ENCODE assay signal across 8 cellular contexts in the genomic region with DNA sequence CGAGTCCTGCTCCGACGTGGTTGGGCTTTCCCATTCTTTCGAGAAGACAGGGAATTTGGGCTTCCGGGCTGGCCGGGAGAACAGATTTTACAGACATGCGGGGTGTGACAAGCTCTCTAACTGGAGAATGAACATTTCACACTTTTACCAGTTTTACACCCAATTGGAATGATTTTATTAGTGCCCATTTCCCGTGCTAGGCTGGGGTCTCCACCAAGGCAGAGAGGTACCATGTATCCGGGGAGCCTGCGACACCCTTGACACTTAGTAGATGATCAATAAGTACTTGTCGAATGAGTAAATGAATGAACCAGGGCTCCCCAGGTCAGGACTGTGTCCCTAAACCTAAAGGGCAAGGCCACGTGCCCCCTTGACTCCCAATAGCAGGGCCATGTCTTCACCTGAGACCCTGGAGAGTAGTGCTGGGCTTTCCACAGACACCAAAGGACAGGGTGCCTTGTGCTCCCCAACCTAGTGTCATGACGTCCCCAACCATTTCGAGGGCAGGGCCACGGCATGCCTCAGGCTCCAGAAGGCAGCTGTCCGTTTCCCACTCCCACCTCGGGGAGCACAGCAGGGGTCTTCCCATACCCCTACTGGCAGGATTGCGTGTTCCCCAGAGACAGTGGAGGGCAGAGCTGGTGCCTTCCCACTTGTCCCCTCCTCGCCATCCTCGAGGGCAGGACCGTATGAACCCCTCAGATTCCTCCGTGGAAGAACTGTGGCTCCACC. TPM values are rescaled to one million over a fixed set of nuclear protein-coding genes. Genes with fewer than 3 reads are reported as not detected.
DNase-seq lines count a peak whose midpoint lies in the region; ATAC-seq and TF ChIP-seq lines count a peak whose summit lies in the region.

No MANE protein-coding gene starts in this region.

- ATAC-seq in activated naive CD4-positive, alpha-beta T cell treated with anti-CD3 and anti-CD28 coated beads, Interleukin-2, amount 50 U/mL, for 72 hours: peak; percentile 15 to 21
- ATAC-seq in GM19455 (IDR thresholded peaks at IDR 0.05; ENCODE audit: unreplicated experiment): no peak

- peak; percentile 28 for TF ChIP-seq CTCF in smooth muscle cell (IDR thresholded peaks at IDR 0.05; ENCODE audit: borderline replicate concordance, insufficient read depth, poor library complexity, severe bottlenecking)

- peak overlapping the region; percentile 77 for H3K9ac ChIP-seq in smooth muscle cell (ENCODE audit: low read depth)

- H3K9me3 ChIP-seq in KOPT-K1 (ENCODE audit: insufficient read depth, low read length, poor library complexity, severe bottlenecking) (no peaks in the 10 kb centered on the region), iPS DF 6.9 (ENCODE audit: control insufficient read depth, insufficient read depth, low read length) (no peaks in the 10 kb centered on the region), smooth muscle cell (replicated peaks; ENCODE audit: low read depth) (no peaks in the 10 kb centered on the region)

- peaks cover 4% of the 10 kb centered on the region; the same call in 1 of the 2 replicates for H3K4me1 ChIP-seq in iPS DF 6.9 (ENCODE audit: control insufficient read depth, insufficient read depth, low read length)
- H3K4me1 ChIP-seq in smooth muscle cell (ENCODE audit: low read depth): peaks cover 27% of the 10 kb centered on the region

- WGBS in iPS DF 6.9 (ENCODE audit: insufficient coverage, insufficient read length): no CpG with 5 or more reads among the region's 22 CpGs
- WGBS in smooth muscle cell (ENCODE audit: low lambda C conversion rate): 23% methylated on average over 22 of the region's 22 CpGs

- peak overlapping the region; percentile 86 for H3K27ac ChIP-seq in KOPT-K1 (ENCODE audit: low read depth, low read length, poor library complexity, severe bottlenecking)
- no peak overlapping the region for H3K27ac ChIP-seq in iPS DF 6.9 (ENCODE audit: low read length)
- peak overlapping the region; percentile 86 for H3K27ac ChIP-seq in smooth muscle cell (ENCODE audit: low read depth)

- H2AFZ ChIP-seq in smooth muscle cell (ENCODE audit: low read depth): peak overlapping the region; percentile 98

- peak overlapping the region; percentile 94 to 100 for H3K27ac Mint-ChIP-seq in activated naive CD4-positive, alpha-beta T cell treated with anti-CD3 and anti-CD28 coated beads, Interleukin-2, amount 50 U/mL, for 72 hours

- in situ Hi-C loops in KBM-7 (cut with MboI; ENCODE audit: low pct_unique_long_range_greater_than_20kb, low sequenced_read_pairs): loop anchor here (25.0 kb wide), 1 partner anchor 350 kb away; a partner anchor contains a TSS

- H3K36me3 ChIP-seq in KOPT-K1 (ENCODE audit: insufficient read depth, low read length) (peaks cover 57% of the 10 kb centered on the region), iPS DF 6.9 (ENCODE audit: control insufficient read depth, insufficient read depth, low read length) (peaks cover 6% of the 10 kb centered on the region), smooth muscle cell (ENCODE audit: low read depth) (no peaks in the 10 kb centered on the region)

- peaks cover 33% of the 10 kb centered on the region for H4K20me1 ChIP-seq in smooth muscle cell (ENCODE audit: low read depth)

- H3K4me3 ChIP-seq in iPS DF 6.9 (ENCODE audit: low read length): peak overlapping the region; percentile 76; the same call in 1 of the 2 replicates
- peak overlapping the region; percentile 80 for H3K4me3 ChIP-seq in smooth muscle cell

- H3F3A ChIP-seq in smooth muscle cell (ENCODE audit: low read depth): peaks cover 4% of the 10 kb centered on the region

- H3K27me3 ChIP-seq in iPS DF 6.9 (ENCODE audit: control insufficient read depth, insufficient read depth, low read length) (no peaks in the 10 kb centered on the region), smooth muscle cell (ENCODE audit: low read depth) (no peaks in the 10 kb centered on the region)

- DNase-seq in COLO668 (lab: John Stamatoyannopoulos, UW; ENCODE audit: unreplicated experiment) (peak; percentile 23), iPS DF 6.9 (ENCODE audit: low read depth, low spot score) (no peak), smooth muscle cell (lab: John Stamatoyannopoulos, UW; ENCODE audit: unreplicated experiment) (no peak), NCI-H2196 treated with DMSO at 0.1 percent for 48 hours (lab: John Stamatoyannopoulos, UW; ENCODE audit: unreplicated experiment) (no peak), KBM-7 (no peak)
- DNase-seq in activated naive CD4-positive, alpha-beta T cell treated with anti-CD3 and anti-CD28 coated beads, Interleukin-2, amount 50 U/mL, for 72 hours (ENCODE audit: low spot score in 2 of 2): peak in 1 of 2 donors; percentile 49

- H3K79me2 ChIP-seq in smooth muscle cell (ENCODE audit: low read depth): peaks cover 36% of the 10 kb centered on the region

- H3K36me3 Mint-ChIP-seq in activated naive CD4-positive, alpha-beta T cell treated with anti-CD3 and anti-CD28 coated beads, Interleukin-2, amount 50 U/mL, for 72 hours: peaks cover 34 to 35% of the 10 kb centered on the region in 2 donors

- H3K9me3 Mint-ChIP-seq in activated naive CD4-positive, alpha-beta T cell treated with anti-CD3 and anti-CD28 coated beads, Interleukin-2, amount 50 U/mL, for 72 hours: no peaks in the 10 kb centered on the region

- H3K4me2 ChIP-seq in smooth muscle cell: peak overlapping the region; percentile 88

RNA-seq across cellular contexts. Expression of a gene that starts 0.7 kb away (rescaled TPM):
- 10 to 100 TPM; 23.5 to 41.2 TPM for total RNA-seq in activated naive CD4-positive, alpha-beta T cell treated with anti-CD3 and anti-CD28 coated beads, Interleukin-2, amount 50 U/mL, for 72 hours
- 8.2 and 14.1 TPM in 2 replicates for total RNA-seq in smooth muscle cell
- 37.4 and 37.5 TPM in 2 replicates for polyA plus RNA-seq in smooth muscle cell

RNA-seq across cellular contexts. Expression of a gene that starts 0.9 kb away (rescaled TPM):
- total RNA-seq in activated naive CD4-positive, alpha-beta T cell treated with anti-CD3 and anti-CD28 coated beads, Interleukin-2, amount 50 U/mL, for 72 hours: 10 to 100 TPM; 73.9 to 83.9 TPM
- 15.4 and 22.7 TPM in 2 replicates for total RNA-seq in smooth muscle cell
- 41.8 and 43.8 TPM in 2 replicates for polyA plus RNA-seq in smooth muscle cell

RNA-seq across cellular contexts. Expression of a gene that starts 27.6 kb away (rescaled TPM):
- total RNA-seq in activated naive CD4-positive, alpha-beta T cell treated with anti-CD3 and anti-CD28 coated beads, Interleukin-2, amount 50 U/mL, for 72 hours: 10 to 100 TPM; 46.8 to 58.3 TPM
- 50.3 and 50.6 TPM in 2 replicates for total RNA-seq in smooth muscle cell
- 11.9 and 21.7 TPM in 2 replicates for polyA plus RNA-seq in smooth muscle cell
